Comparison of ENCODE assay signal across 22 cellular contexts in the genomic region with DNA sequence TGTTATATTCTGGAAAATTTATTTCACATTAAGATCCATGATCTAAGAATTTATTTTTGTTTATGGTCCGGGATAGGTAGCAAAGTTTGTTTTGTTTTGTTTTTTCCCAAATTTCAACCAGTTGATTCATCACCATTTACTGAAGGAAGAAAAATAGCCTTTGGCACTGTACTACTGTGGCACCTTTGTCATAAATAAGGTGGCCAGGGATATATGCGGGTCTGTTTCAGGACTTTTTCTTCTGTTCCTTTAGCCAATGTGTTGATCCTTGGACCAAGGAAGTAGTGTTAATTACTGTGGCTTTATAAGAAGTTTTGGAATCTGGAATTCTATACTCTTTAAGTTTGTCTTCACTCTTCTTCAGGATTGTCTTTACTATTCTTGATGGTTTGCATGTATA.
"Had no signal": no experiment of that assay in that cellular context is flagged by ENCODE, and none has a peak within 500 bp of the region (broad histone marks: within the 10 kb centered on the region; RNA-seq: fewer than 3 reads in every experiment).

No MANE protein-coding gene starts in this region.

- H3K4me1 ChIP-seq: SJSA1 had no signal

- H3K27ac Mint-ChIP-seq: T-cell had no signal

- H3K36me3 Mint-ChIP-seq: T-cell had no signal

- H3K4me3 ChIP-seq: MG63, SJSA1, SK-N-MC had no signal

- H3K27ac ChIP-seq: SJSA1, SK-N-MC had no signal

- H3K27me3 ChIP-seq: MG63, SJSA1 had no signal

- H3K36me3 ChIP-seq: MG63, SJSA1 had no signal

- DNase-seq: KBM-7; MG63; NCI-H1092; NCI-H1105 treated with DMSO at 0.1 percent for 48 hours; NCI-H1417 treated with DMSO at 0.1 percent for 48 hours; NCI-H146; NCI-H1694 treated with DMSO at 0.1 percent for 48 hours; NCI-H1930; NCI-H2081; NCI-H2107; NCI-H2227 treated with DMSO at 0.1 percent for 48 hours; NCI-H524; NCI-H526 treated with DMSO at 0.1 percent for 48 hours; NCI-H774; NK-92 treated with Interleukin-12 subunit alpha and Interleukin-12 subunit beta, amount 100 ng/mL, for 24 hours; Right ventricle myocardium superior; RPMI8226; SIG-M5; SW 1271; T-cell had no signal

- H3K9me3 ChIP-seq: SJSA1 had no signal

- ATAC-seq: T-cell had no signal

- H3K4me3 Mint-ChIP-seq: T-cell had no signal

- H3K27me3 Mint-ChIP-seq: T-cell had no signal

- H3K4me1 Mint-ChIP-seq: T-cell had no signal
